In the genomic region with DNA sequence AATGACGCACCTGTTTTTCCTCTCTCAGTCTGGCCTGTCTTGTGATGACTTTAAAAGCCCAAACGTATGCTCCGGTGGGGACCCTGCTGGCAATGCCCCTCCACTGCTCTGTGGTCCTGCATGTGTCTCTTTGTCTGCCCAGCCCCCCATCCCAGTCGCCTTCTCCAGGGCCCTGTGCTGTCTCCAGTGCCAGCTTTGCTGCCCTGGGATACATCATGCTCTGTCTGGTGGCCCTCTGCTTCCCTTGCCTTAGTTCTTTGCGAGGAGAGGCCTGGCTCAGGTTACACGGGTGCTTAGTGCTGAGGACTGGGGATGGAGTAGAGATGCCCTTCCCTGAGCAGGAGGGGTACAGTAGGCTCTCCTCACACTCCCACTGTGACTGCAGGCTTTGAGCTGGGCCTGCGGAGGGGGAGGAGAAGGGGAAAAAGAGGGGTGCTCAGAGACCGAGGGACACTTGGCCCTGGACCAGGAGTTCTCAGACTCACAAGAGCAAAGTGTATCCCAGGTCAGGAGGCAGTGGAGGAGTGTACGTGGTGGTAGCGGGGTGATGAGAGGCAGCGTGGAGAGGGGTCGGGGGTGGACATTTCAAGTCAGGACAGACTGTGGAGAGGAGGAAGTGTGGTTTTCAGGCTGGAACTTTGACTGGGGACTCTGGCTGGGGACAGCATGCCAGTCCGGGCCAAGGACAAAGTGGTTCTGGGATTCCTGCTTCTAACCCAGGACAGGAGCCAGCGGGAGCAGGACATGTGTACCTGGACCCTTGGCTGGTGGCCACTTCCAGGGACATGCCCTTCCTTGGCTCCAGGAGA, we compare ENCODE assay signal across 29 cellular contexts. TPM values are rescaled to one million over a fixed set of nuclear protein-coding genes. Genes with fewer than 3 reads are reported as not detected.
A peak's percentile ranks its signal among the peaks of the same experiment; 100 is the strongest.
DNase-seq lines count a peak whose midpoint lies in the region; ATAC-seq and TF ChIP-seq lines count a peak whose summit lies in the region.
"Had no signal": no experiment of that assay in that cellular context is flagged by ENCODE, and none has a peak within 500 bp of the region (broad histone marks: within the 10 kb centered on the region; RNA-seq: fewer than 3 reads in every experiment).

No MANE protein-coding gene starts in this region.

- peaks cover 76% of the 10 kb centered on the region for H3K27me3 Mint-ChIP-seq in Calu3 (ENCODE audit: unreplicated experiment)
- H3K27me3 Mint-ChIP-seq: activated naive CD4-positive, alpha-beta T cell treated with anti-CD3 and anti-CD28 coated beads, Interleukin-2, amount 50 U/mL, for 24 hours had no signal

- H3K27ac Mint-ChIP-seq in Calu3 (ENCODE audit: unreplicated experiment) = no peak overlapping the region
- H3K27ac Mint-ChIP-seq: activated CD4-positive, alpha-beta T cell treated with anti-CD3 and anti-CD28 coated beads for 36 hours; activated naive CD4-positive, alpha-beta T cell treated with anti-CD3 and anti-CD28 coated beads, Interleukin-2, amount 50 U/mL, for 24 hours; effector memory CD8-positive, alpha-beta T cell; HFFc6; naive thymus-derived CD8-positive, alpha-beta T cell; stimulated activated memory B cell treated with anti-CD40 and anti-IgM and Interleukin-4, amounts not matched to agents 10 μg/mL and 1 μg/mL and 100 μg/mL, for 72 hours had no signal

- peak overlapping the region; percentile 28 for H3K4me2 ChIP-seq in DND-41 (ENCODE audit: insufficient read depth, low read length)

- no peaks in the 10 kb centered on the region; the same call in 1 of the 2 replicates for H3K36me3 ChIP-seq in DND-41 (ENCODE audit: insufficient read depth, low read length)
- H3K36me3 ChIP-seq: colonic mucosa, heart left ventricle, Peyer's patch, suprapubic skin, upper lobe of right lung had no signal

- no peak for TF ChIP-seq CTCF in C4-2B (conservative IDR thresholded peaks at IDR 0.05)
- no peak for TF ChIP-seq CTCF in DND-41 (IDR thresholded peaks at IDR 0.05; ENCODE audit: borderline replicate concordance, extremely low read depth, low read length, poor library complexity, severe bottlenecking)
- no peak for TF ChIP-seq CTCF in Calu3 (IDR thresholded peaks at IDR 0.05; ENCODE audit: unreplicated experiment)

- peaks cover 7% of the 10 kb centered on the region for H3K4me1 Mint-ChIP-seq in Calu3 (ENCODE audit: low read depth, unreplicated experiment)

- in situ Hi-C loops in KBM-7 (cut with MboI; ENCODE audit: low pct_unique_long_range_greater_than_20kb, low sequenced_read_pairs) = no loop called here

- H3K79me2 ChIP-seq in DND-41 (ENCODE audit: insufficient read depth, low read length) = peaks cover 13% of the 10 kb centered on the region

- BruUV-seq in Calu3 (replicated peaks; lab: Mats Ljungman, UMichigan) = no TSS peak

- no peak for DNase-seq in DND-41
- peak; percentile 42 for DNase-seq in cerebellar cortex (ENCODE audit: low spot score)
- DNase-seq in mesenteric fat pad (ENCODE audit: low spot score) = peak; percentile 51
- no peak for DNase-seq in GF-D8 (lab: John Stamatoyannopoulos, UW)
- no peak for DNase-seq in KBM-7
- DNase-seq in Calu3 = no peak
- DNase-seq: activated CD4-positive, alpha-beta T cell treated with anti-CD3 and anti-CD28 coated beads for 36 hours; Caco-2; colonic mucosa; effector memory CD8-positive, alpha-beta T cell; heart left ventricle; HFFc6; naive thymus-derived CD8-positive, alpha-beta T cell; NCI-H1417 treated with DMSO at 0.1 percent for 48 hours; NCI-H2029 treated with DMSO at 0.1 percent for 48 hours; NCI-H748 treated with DMSO at 0.1 percent for 48 hours; SW 1271; upper lobe of right lung had no signal

- H2AFZ ChIP-seq in DND-41 (ENCODE audit: low read depth, low read length) = no peak overlapping the region
- H2AFZ ChIP-seq: GM23248 had no signal

- H3K9me3 Mint-ChIP-seq in Calu3 (ENCODE audit: low read depth, unreplicated experiment) = no peaks in the 10 kb centered on the region
- H3K9me3 Mint-ChIP-seq: activated naive CD4-positive, alpha-beta T cell treated with anti-CD3 and anti-CD28 coated beads, Interleukin-2, amount 50 U/mL, for 24 hours; effector memory CD8-positive, alpha-beta T cell; HFFc6; naive thymus-derived CD8-positive, alpha-beta T cell; stimulated activated memory B cell treated with anti-CD40 and anti-IgM and Interleukin-4, amounts not matched to agents 10 μg/mL and 1 μg/mL and 100 μg/mL, for 72 hours had no signal

- no peak overlapping the region; a peak in 1 of 4 replicates for H3K4me3 ChIP-seq in DND-41 (ENCODE audit: low read depth in 1 of 2, low read length in 2 of 2)
- H3K4me3 ChIP-seq: colonic mucosa, GM23248, lung, Peyer's patch, suprapubic skin, upper lobe of right lung had no signal

- peaks cover 9% of the 10 kb centered on the region for H3K36me3 Mint-ChIP-seq in Calu3 (ENCODE audit: insufficient read depth, unreplicated experiment)
- H3K36me3 Mint-ChIP-seq: activated naive CD4-positive, alpha-beta T cell treated with anti-CD3 and anti-CD28 coated beads, Interleukin-2, amount 50 U/mL, for 24 hours; CD14-positive monocyte; naive thymus-derived CD8-positive, alpha-beta T cell; stimulated activated memory B cell treated with anti-CD40 and anti-IgM and Interleukin-4, amounts not matched to agents 10 μg/mL and 1 μg/mL and 100 μg/mL, for 72 hours had no signal

- H3K27me3 ChIP-seq in DND-41 (ENCODE audit: insufficient read depth, low read length, poor library complexity) = no peaks in the 10 kb centered on the region
- H3K27me3 ChIP-seq: Peyer's patch, suprapubic skin, upper lobe of right lung had no signal

- H3K27ac ChIP-seq in C4-2B (peak overlapping the region; percentile 89), DND-41 (ENCODE audit: low read length) (peak overlapping the region; percentile 48; the same call in 1 of the 2 replicates)
- H3K27ac ChIP-seq: colonic mucosa, GM23248, Peyer's patch, suprapubic skin, upper lobe of right lung had no signal

- intact Hi-C loops in Calu3 (cut with micrococcal nuclease; ENCODE audit: unreplicated experiment) = no loop called here

- no peak overlapping the region for H3K4me3 Mint-ChIP-seq in Calu3 (ENCODE audit: low read depth, unreplicated experiment)
- H3K4me3 Mint-ChIP-seq: activated CD4-positive, alpha-beta T cell treated with anti-CD3 and anti-CD28 coated beads for 36 hours; activated naive CD4-positive, alpha-beta T cell treated with anti-CD3 and anti-CD28 coated beads, Interleukin-2, amount 50 U/mL, for 24 hours; HFFc6; stimulated activated memory B cell treated with anti-CD40 and anti-IgM and Interleukin-4, amounts not matched to agents 10 μg/mL and 1 μg/mL and 100 μg/mL, for 72 hours had no signal

- no peaks in the 10 kb centered on the region for H4K20me1 ChIP-seq in DND-41 (ENCODE audit: insufficient read depth, low read length)

- no peak for ATAC-seq in DND-41 (ENCODE audit: insufficient read depth, low read depth)
- ATAC-seq in HG03159 (IDR thresholded peaks at IDR 0.05; ENCODE audit: unreplicated experiment) = no peak
- ATAC-seq: activated CD4-positive, alpha-beta T cell treated with anti-CD3 and anti-CD28 coated beads for 36 hours; effector memory CD8-positive, alpha-beta T cell; naive thymus-derived CD8-positive, alpha-beta T cell; stimulated activated memory B cell treated with anti-CD40 and anti-IgM and Interleukin-4, amounts not matched to agents 10 μg/mL and 1 μg/mL and 100 μg/mL, for 72 hours; upper lobe of right lung had no signal

- H3K9ac ChIP-seq in DND-41 (ENCODE audit: low read depth, low read length) = peak overlapping the region; percentile 75; the same call in 1 of the 2 replicates
- H3K9ac ChIP-seq: GM23248 had no signal

- peaks cover 57% of the 10 kb centered on the region for H3K4me1 ChIP-seq in DND-41 (ENCODE audit: insufficient read depth, low read length)
- H3K4me1 ChIP-seq: Caco-2, colonic mucosa, upper lobe of right lung had no signal

- CTCF ChIA-PET in Calu3 (lab: Charles Lee) = no interaction called here

- H3K9me3 ChIP-seq in DND-41 (ENCODE audit: insufficient read depth, low read length, severe bottlenecking) = no peaks in the 10 kb centered on the region
- H3K9me3 ChIP-seq: Caco-2, colonic mucosa, heart left ventricle, Peyer's patch, suprapubic skin, upper lobe of right lung had no signal

RNA-seq across cellular contexts. Expression of a gene that starts 2.8 kb away (rescaled TPM):
- total RNA-seq in mesenteric fat pad = 5.6 TPM
- 0.35 TPM in 1 of 2 replicates, not detected in the other for total RNA-seq in Calu3 (2022)
- total RNA-seq: MCF 10A; mononuclear cell; naive thymus-derived CD8-positive, alpha-beta T cell had no signal

Comparison
In these comparisons a context has a peak if more than half of its experiments do, and no peak if none do; other contexts are left out.
1. DNase-seq: peak in cerebellar cortex (single experiment) and mesenteric fat pad (single experiment); none in DND-41 (single experiment), GF-D8 (single experiment), KBM-7 (single experiment) and Calu3 (single experiment).